Comparison of ENCODE assay signal across 12 cellular contexts in genomic region chr9:86943223-86943870, GRCh38. TPM values are rescaled to one million over a fixed set of nuclear protein-coding genes. Genes with fewer than 3 reads are reported as not detected.
DNase-seq lines count a peak whose midpoint lies in the region; ATAC-seq, FAIRE-seq and TF ChIP-seq lines count a peak whose summit lies in the region.
"Had no signal": no experiment of that assay in that cellular context is flagged by ENCODE, and none has a peak within 500 bp of the region (broad histone marks: within the 10 kb centered on the region; RNA-seq: fewer than 3 reads in every experiment).

No MANE protein-coding gene starts in this region.

- no peak overlapping the region for H2BK15ac ChIP-seq in H1 (ENCODE audit: low read length)

- no peak overlapping the region for H2BK20ac ChIP-seq in H1 (ENCODE audit: low read length)

- H3K4me1 ChIP-seq in right cardiac atrium (ENCODE audit: control insufficient read depth, insufficient read depth, low read length), result no peaks in the 10 kb centered on the region
- H3K4me1 ChIP-seq in H1 (replicated peaks in 1 of 4; ENCODE audit: control insufficient read depth in 3 of 4, insufficient read depth in 4 of 4, low read length in 3 of 4), result peaks cover 2 to 24% (median 20%) of the 10 kb centered on the region in 4 experiments; a peak in 6 of 7 replicates
- H3K4me1 ChIP-seq in vagina, result peaks cover 12% of the 10 kb centered on the region

- CTCF ChIA-PET in H1 (lab: Charles Lee; ENCODE audit: partially characterized antibody), result interaction anchor here (0.9 to 1.5 kb wide), 4 partner anchors 12 to 89 kb away, joined by 3 read pairs; no protein-coding TSS in a partner anchor
- CTCF ChIA-PET in activated CD8-positive, alpha-beta T cell treated with anti-CD3 and anti-CD28 coated beads for 36 hours (lab: Charles Lee), result interaction anchor here (1.1 kb wide), 1 partner anchor 12 kb away, joined by 3 read pairs; no protein-coding TSS in a partner anchor

- no peak overlapping the region for H2BK120ac ChIP-seq in H1 (replicated peaks; ENCODE audit: low read depth, low read length)

- POLR2A ChIA-PET in H1 (lab: Charles Lee; ENCODE audit: partially characterized antibody), result interaction anchor here (0.8 to 1.0 kb wide), 3 partner anchors 13 to 312 kb away, joined by 3 to 4 read pairs (median 4); no protein-coding TSS in a partner anchor
- POLR2A ChIA-PET in activated CD8-positive, alpha-beta T cell treated with anti-CD3 and anti-CD28 coated beads for 36 hours (lab: Charles Lee), result no interaction called here

- H3K18ac ChIP-seq in H1 (ENCODE audit: extremely low read depth, low read length), result no peak overlapping the region

- no peak overlapping the region for H3K9ac ChIP-seq in H1 (replicated peaks in 1 of 4; ENCODE audit: extremely low read depth in 1 of 4, low read depth in 3 of 4, low read length in 3 of 4)

- TF ChIP-seq CTCF in H1 (IDR thresholded peaks at IDR 0.05; ENCODE audit: control extremely low read depth in 1 of 3, insufficient read depth in 1 of 3, low read depth in 1 of 3, low read length in 3 of 3), result no peak
- no peak for TF ChIP-seq CTCF in vagina (IDR thresholded peaks at IDR 0.05)
- TF ChIP-seq CTCF in activated CD8-positive, alpha-beta T cell treated with anti-CD3 and anti-CD28 coated beads for 36 hours (IDR thresholded peaks at IDR 0.05), result no peak
- no peak for TF ChIP-seq CTCF in GM13976 (IDR thresholded peaks at IDR 0.05; ENCODE audit: borderline replicate concordance, control extremely low read depth, extremely low read depth, insufficient read depth, missing control alignments)

- peaks cover 14% of the 10 kb centered on the region for H3K23me2 ChIP-seq in H1 (ENCODE audit: low read depth, low read length)

- H3K27ac ChIP-seq in right cardiac atrium (ENCODE audit: low read length), result no peak overlapping the region
- H3K27ac ChIP-seq in H1 (ENCODE audit: low read depth, low read length), result no peak overlapping the region
- H3K27ac ChIP-seq in vagina, result no peak overlapping the region
- H3K27ac ChIP-seq: HL-60 had no signal

- H3K79me1 ChIP-seq in H1 (ENCODE audit: low read depth, low read length), result no peaks in the 10 kb centered on the region

- peak in 2 of 3 donors; percentile 40 to 57 for DNase-seq in right cardiac atrium
- no peak for DNase-seq in left ventricle myocardium superior
- DNase-seq in H1 (ENCODE audit: low read depth in 1 of 2, low spot score in 2 of 2), result no peak
- peak; percentile 70 for DNase-seq in myocyte (ENCODE audit: low read depth)
- DNase-seq in vagina (ENCODE audit: extremely low spot score in 2 of 2), result no peak
- DNase-seq in activated CD8-positive, alpha-beta T cell treated with anti-CD3 and anti-CD28 coated beads for 36 hours, result no peak
- DNase-seq in GM13976 (ENCODE audit: low spot score), result no peak
- DNase-seq: activated CD4-positive, alpha-beta T cell treated with anti-CD3 and anti-CD28 coated beads for 36 hours had no signal

- no peaks in the 10 kb centered on the region for H3K27me3 ChIP-seq in right cardiac atrium (ENCODE audit: control insufficient read depth, insufficient read depth)
- peaks cover 2 to 33% (median 13%) of the 10 kb centered on the region in 4 experiments; a peak in 5 of 7 replicates for H3K27me3 ChIP-seq in H1 (replicated peaks in 1 of 4; ENCODE audit: control insufficient read depth in 3 of 4, extremely low read depth in 1 of 4, insufficient read depth in 3 of 4, low read length in 3 of 4)
- no peaks in the 10 kb centered on the region for H3K27me3 ChIP-seq in vagina

- 34% methylated on average over 11 of the region's 11 CpGs for WGBS in right cardiac atrium
- WGBS in H1 (ENCODE audit: extremely low coverage in 1 of 2, insufficient coverage in 1 of 2, insufficient read length in 1 of 2, insufficient replicate concordance in 2 of 2, low coverage in 1 of 2, low lambda C conversion rate in 2 of 2, missing lambda C conversion rate in 1 of 2), 2 experiments, result 9% methylated on average over 11 of the region's 11 CpGs; no CpG with 5 or more reads in 1 of the 2 experiments

- no peak overlapping the region for H2BK5ac ChIP-seq in H1 (ENCODE audit: low read depth, low read length)

- H3K4me3 ChIP-seq in right cardiac atrium (ENCODE audit: low read length), result no peak overlapping the region
- H3K4me3 ChIP-seq in H1 (ENCODE audit: extremely low read depth in 1 of 4, insufficient read depth in 2 of 4, low read depth in 3 of 4, low read length in 4 of 4), result peak overlapping the region in 1 of 4 experiments; percentile 82; a peak in 2 of 8 replicates
- H3K4me3 ChIP-seq in vagina, result peak overlapping the region; percentile 14 to 81

- TF ChIP-seq POLR2A in H1 (IDR thresholded peaks at IDR 0.05; ENCODE audit: control extremely low read depth in 1 of 2, low read depth in 2 of 2, low read length in 2 of 2), result no peak
- no peak for TF ChIP-seq POLR2A in vagina (IDR thresholded peaks at IDR 0.05)

- H3K4me2 ChIP-seq in H1 (ENCODE audit: insufficient read depth in 1 of 2, low read depth in 2 of 2, low read length in 2 of 2), result peak overlapping the region; percentile 54 to 79

- H3K27me3 Mint-ChIP-seq in activated CD8-positive, alpha-beta T cell treated with anti-CD3 and anti-CD28 coated beads for 36 hours, result peaks cover 51% of the 10 kb centered on the region

- intact Hi-C loops in right cardiac atrium (cut with DNase I) (loop anchor here in 1 of 4 donors (10.0 kb wide), 2 partner anchors 309 to 459 kb away; no protein-coding TSS in a partner anchor), left ventricle myocardium superior (cut with micrococcal nuclease) (no loop called here), vagina (cut with DNase I) (loop anchor here (10.0 kb wide), 3 partner anchors 201 to 459 kb away; no protein-coding TSS in a partner anchor)
- intact Hi-C loops in activated CD8-positive, alpha-beta T cell treated with anti-CD3 and anti-CD28 coated beads for 36 hours (cut with micrococcal nuclease), result loop anchor here (10.0 kb wide), 1 partner anchor 59 kb away; no protein-coding TSS in a partner anchor

- no peak for FAIRE-seq in H1 (lab: Jason Lieb, UNC)

- no peak overlapping the region for H2AK5ac ChIP-seq in H1 (ENCODE audit: low read depth, low read length)

- H3K9me3 Mint-ChIP-seq in activated CD8-positive, alpha-beta T cell treated with anti-CD3 and anti-CD28 coated beads for 36 hours, result no peaks in the 10 kb centered on the region
- H3K9me3 Mint-ChIP-seq: activated naive CD4-positive, alpha-beta T cell treated with anti-CD3 and anti-CD28 coated beads, Interleukin-2, amount 50 U/mL, for 72 hours; stimulated activated memory B cell treated with anti-CD40 and anti-IgM and Interleukin-4, amounts not matched to agents 10 μg/mL and 1 μg/mL and 100 μg/mL, for 72 hours had no signal

- H3K79me2 ChIP-seq in H1 (ENCODE audit: control insufficient read depth in 1 of 2, insufficient read depth in 2 of 2, low read length in 2 of 2), result peaks cover 0 to 6% of the 10 kb centered on the region in 2 experiments; a peak in 1 of 4 replicates

- H3K36me3 ChIP-seq in H1 (ENCODE audit: control insufficient read depth in 2 of 4, insufficient read depth in 4 of 4, low read length in 3 of 4) (no peaks in the 10 kb centered on the region), vagina (no peaks in the 10 kb centered on the region)

- no peak overlapping the region for H3K4ac ChIP-seq in H1 (replicated peaks; ENCODE audit: insufficient read length, low read depth, low read length)

- H3K36me3 Mint-ChIP-seq in activated CD8-positive, alpha-beta T cell treated with anti-CD3 and anti-CD28 coated beads for 36 hours (ENCODE audit: low read depth), result no peaks in the 10 kb centered on the region
- H3K36me3 Mint-ChIP-seq: stimulated activated memory B cell treated with anti-CD40 and anti-IgM and Interleukin-4, amounts not matched to agents 10 μg/mL and 1 μg/mL and 100 μg/mL, for 72 hours had no signal

- H3K23ac ChIP-seq in H1 (ENCODE audit: insufficient read length), result no peak overlapping the region

- H3K56ac ChIP-seq in H1 (replicated peaks; ENCODE audit: insufficient read length, low read depth, low read length), result no peak overlapping the region

- peaks cover 0 to 2% of the 10 kb centered on the region in 2 experiments for H4K20me1 ChIP-seq in H1 (replicated peaks in 1 of 2; ENCODE audit: control insufficient read depth in 1 of 2, insufficient read depth in 2 of 2, low read length in 2 of 2)

- no peak overlapping the region for H4K91ac ChIP-seq in H1 (replicated peaks; ENCODE audit: insufficient read length, low read length)

- H2AFZ ChIP-seq in H1 (ENCODE audit: low read length), result no peak overlapping the region

- no peak overlapping the region for H4K8ac ChIP-seq in H1 (ENCODE audit: extremely low read depth, insufficient read depth, low read length)

- no peak for ATAC-seq in right cardiac atrium
- ATAC-seq in left ventricle myocardium superior, result no peak
- ATAC-seq in activated CD8-positive, alpha-beta T cell treated with anti-CD3 and anti-CD28 coated beads for 36 hours, result no peak
- ATAC-seq in GM21390 (IDR thresholded peaks at IDR 0.05; ENCODE audit: unreplicated experiment), result no peak
- ATAC-seq: activated CD4-positive, alpha-beta T cell treated with anti-CD3 and anti-CD28 coated beads for 36 hours; activated naive CD4-positive, alpha-beta T cell treated with anti-CD3 and anti-CD28 coated beads, Interleukin-2, amount 50 U/mL, for 72 hours; stimulated activated memory B cell treated with anti-CD40 and anti-IgM and Interleukin-4, amounts not matched to agents 10 μg/mL and 1 μg/mL and 100 μg/mL, for 72 hours had no signal

- no peak for TF ChIP-seq EP300 in H1 (IDR thresholded peaks at IDR 0.05; ENCODE audit: borderline replicate concordance in 1 of 2, low read depth in 2 of 2, low read length in 2 of 2)

- H2BK12ac ChIP-seq in H1 (ENCODE audit: low read depth, low read length), result no peak overlapping the region

- no peak overlapping the region for H4K5ac ChIP-seq in H1 (ENCODE audit: insufficient read length, low read depth, low read length)

- peaks cover 5% of the 10 kb centered on the region for H3K4me1 Mint-ChIP-seq in activated CD8-positive, alpha-beta T cell treated with anti-CD3 and anti-CD28 coated beads for 36 hours (ENCODE audit: low read depth)

- in situ Hi-C loops in GM13976 (cut with MboI; ENCODE audit: low sequenced_read_pairs, unreplicated experiment), result no loop called here

- no peak overlapping the region for H3K27ac Mint-ChIP-seq in activated CD8-positive, alpha-beta T cell treated with anti-CD3 and anti-CD28 coated beads for 36 hours
- H3K27ac Mint-ChIP-seq: activated CD4-positive, alpha-beta T cell treated with anti-CD3 and anti-CD28 coated beads for 36 hours; activated naive CD4-positive, alpha-beta T cell treated with anti-CD3 and anti-CD28 coated beads, Interleukin-2, amount 50 U/mL, for 72 hours; stimulated activated memory B cell treated with anti-CD40 and anti-IgM and Interleukin-4, amounts not matched to agents 10 μg/mL and 1 μg/mL and 100 μg/mL, for 72 hours had no signal

- H3K4me3 Mint-ChIP-seq in activated CD8-positive, alpha-beta T cell treated with anti-CD3 and anti-CD28 coated beads for 36 hours, result no peak overlapping the region
- H3K4me3 Mint-ChIP-seq: activated CD4-positive, alpha-beta T cell treated with anti-CD3 and anti-CD28 coated beads for 36 hours; stimulated activated memory B cell treated with anti-CD40 and anti-IgM and Interleukin-4, amounts not matched to agents 10 μg/mL and 1 μg/mL and 100 μg/mL, for 72 hours had no signal

- no peak overlapping the region for H3K14ac ChIP-seq in H1 (ENCODE audit: insufficient read length)

- H3K9me3 ChIP-seq in right cardiac atrium (ENCODE audit: control insufficient read depth, low read length) (no peaks in the 10 kb centered on the region), H1 (ENCODE audit: insufficient read depth in 2 of 2, low read depth in 1 of 2, low read length in 1 of 2) (no peaks in the 10 kb centered on the region), vagina (no peaks in the 10 kb centered on the region)

- no peak for TF ChIP-seq RAD21 in H1 (IDR thresholded peaks at IDR 0.05 in 1 of 2, conservative IDR thresholded peaks at IDR 0.05 in 1 of 2; ENCODE audit: low read depth in 2 of 2, low read length in 2 of 2)

RNA-seq across cellular contexts. Expression of gene GAS1, which starts 4.0 kb away (rescaled TPM):
- total RNA-seq in right cardiac atrium (10 to 100 TPM; 17.8 to 44.8 (median 30.6) TPM), left ventricle myocardium superior (19.7 TPM), myocyte (190 and 279 TPM in 2 replicates), vagina (163 TPM)
- polyA plus RNA-seq in right cardiac atrium (16.6 TPM), H1 (2011; rRNA removed) (2.8 and 3.3 TPM in 2 replicates)
- 5.1 and 5.7 TPM in 2 replicates for total RNA-seq in H1 (2021; fragmentation: NEBNext Ultra II Directional; extraction: Animal tissue kit (Norgen Biotek cat#: 25700))
- polyA plus RNA-seq in H1 (2011; cell fraction: cytosol; rRNA removed), result 3.7 TPM
- 3.1 TPM for polyA plus RNA-seq in H1 (2011; cell fraction: nucleus; rRNA removed)
- polyA plus RNA-seq in H1 (2012, experiment 1 of 2), result 2.7 to 3.3 TPM (median 2.9 TPM) in 4 replicates
- 2.8 TPM for polyA plus RNA-seq in H1 (2012, experiment 2 of 2)
- 1.7 TPM for polyA plus RNA-seq in H1 (2013, experiment 1 of 2)
- polyA plus RNA-seq in H1 (2013, experiment 2 of 2), result 1.4 TPM
- 1.4 TPM in 2 replicates for polyA minus RNA-seq in H1 (2011; rRNA and poly(A)+ RNA removed)
- 8.0 TPM for polyA minus RNA-seq in H1 (2011; cell fraction: cytosol; rRNA and poly(A)+ RNA removed)
- 6.8 TPM for polyA minus RNA-seq in H1 (2011; cell fraction: nucleus; rRNA and poly(A)+ RNA removed)
- 28.7 TPM for polyA plus RNA-seq in myocyte (2012)
- total RNA-seq in activated CD8-positive, alpha-beta T cell treated with anti-CD3 and anti-CD28 coated beads for 36 hours, result under 1 TPM in 1 of 2 experiments, not detected in 1; 0.11 TPM

Comparison
In these comparisons a context has a peak if more than half of its experiments do, and no peak if none do; other contexts are left out.
1. DNase-seq: peak in right cardiac atrium (2 of 3) and myocyte (single experiment); none in left ventricle myocardium superior (single experiment), H1 (0 of 2), vagina (0 of 2), activated CD8-positive, alpha-beta T cell treated with anti-CD3 and anti-CD28 coated beads for 36 hours (single experiment) and GM13976 (single experiment).